23 cellular contexts compared by ENCODE assay signal in genomic region chr2:156483741-156484173, GRCh38. TPM values are rescaled to one million over a fixed set of nuclear protein-coding genes. Genes with fewer than 3 reads are reported as not detected.
A peak's percentile ranks its signal among the peaks of the same experiment; 100 is the strongest.
DNase-seq lines count a peak whose midpoint lies in the region; ATAC-seq, FAIRE-seq and TF ChIP-seq lines count a peak whose summit lies in the region.
"Had no signal": no experiment of that assay in that cellular context is flagged by ENCODE, and none has a peak within 500 bp of the region (broad histone marks: within the 10 kb centered on the region; RNA-seq: fewer than 3 reads in every experiment).

No MANE protein-coding gene starts in this region.

- H3K9me3 ChIP-seq in astrocyte (ENCODE audit: insufficient read depth, low read depth, low read length), result no peaks in the 10 kb centered on the region
- H3K9me3 ChIP-seq: gastroesophageal sphincter, uterus had no signal

- H3K4me3 ChIP-seq in astrocyte (ENCODE audit: insufficient read depth, low read depth, low read length) (no peak overlapping the region), fibroblast of villous mesenchyme (ENCODE audit: low read depth, low read length) (no peak overlapping the region)
- H3K4me3 ChIP-seq: gastroesophageal sphincter, lung, uterus had no signal

- no peak overlapping the region for H3K27ac ChIP-seq in astrocyte (ENCODE audit: low read depth, low read length)
- H3K27ac ChIP-seq: gastroesophageal sphincter, HL-60, uterus had no signal

- no peak overlapping the region for H3K9ac ChIP-seq in astrocyte (ENCODE audit: low read length)

- ATAC-seq in esophagus mucosa, result no peak
- ATAC-seq: activated naive CD4-positive, alpha-beta T cell treated with anti-CD3 and anti-CD28 coated beads, Interleukin-2, amount 50 U/mL, for 72 hours; gastroesophageal sphincter; natural killer cell had no signal

- H4K20me1 ChIP-seq in astrocyte (ENCODE audit: insufficient read depth, low read length), result no peaks in the 10 kb centered on the region

- H3K27me3 ChIP-seq in astrocyte (ENCODE audit: insufficient read depth, low read length), result no peaks in the 10 kb centered on the region
- H3K27me3 ChIP-seq: gastroesophageal sphincter, uterus had no signal

- peaks cover 18% of the 10 kb centered on the region for H3K4me1 Mint-ChIP-seq in activated naive CD8-positive, alpha-beta T cell (ENCODE audit: low read depth)
- H3K4me1 Mint-ChIP-seq in activated naive CD8-positive, alpha-beta T cell treated with anti-CD3 and anti-CD28 coated beads for 36 hours, result peaks cover 41% of the 10 kb centered on the region
- H3K4me1 Mint-ChIP-seq in astrocyte (ENCODE audit: low read depth, unreplicated experiment), result peaks cover 10% of the 10 kb centered on the region

- no peak overlapping the region for H3K4me2 ChIP-seq in astrocyte (ENCODE audit: low read length)

- H3K79me2 ChIP-seq in astrocyte (ENCODE audit: insufficient read depth, low read length), result peaks cover 12% of the 10 kb centered on the region

- peak overlapping the region; percentile 8 for H3K27ac Mint-ChIP-seq in activated naive CD8-positive, alpha-beta T cell
- no peak overlapping the region for H3K27ac Mint-ChIP-seq in activated naive CD8-positive, alpha-beta T cell treated with anti-CD3 and anti-CD28 coated beads for 36 hours
- no peak overlapping the region for H3K27ac Mint-ChIP-seq in astrocyte (ENCODE audit: unreplicated experiment)
- H3K27ac Mint-ChIP-seq: activated CD4-positive, alpha-beta T cell treated with anti-CD3 and anti-CD28 coated beads, Interleukin-2, amount 10 ng/mL, durations not matched to agents 7 days and 5 days; activated naive CD4-positive, alpha-beta T cell treated with anti-CD3 and anti-CD28 coated beads, Interleukin-2, amount 50 U/mL, for 72 hours had no signal

- DNase-seq in activated naive CD8-positive, alpha-beta T cell treated with anti-CD3 and anti-CD28 coated beads for 36 hours, result no peak
- DNase-seq in astrocyte (ENCODE audit: low read depth) (peak; percentile 26), fibroblast of villous mesenchyme (ENCODE audit: low read depth) (peak; percentile 34), NCI-H1092 treated with DMSO at 0.1 percent for 48 hours (lab: John Stamatoyannopoulos, UW) (no peak), hepatic stellate cell (ENCODE audit: low spot score) (no peak)
- DNase-seq in activated CD4-positive, alpha-beta T cell treated with anti-CD3 and anti-CD28 coated beads for 1 hour, result no peak
- DNase-seq: ACHN; activated CD4-positive, alpha-beta T cell treated with anti-CD3 and anti-CD28 coated beads, Interleukin-2, amount 10 ng/mL, durations not matched to agents 7 days and 5 days; activated T-cell treated with anti-CD3 and anti-CD28 coated beads, Interleukin-2, amount 50 U/mL, for 1 hour; CD8-positive, alpha-beta memory T cell; endodermal cell; natural killer cell; NCI-H1436; NCI-H226; NK-92 treated with Interleukin-12 subunit alpha and Interleukin-12 subunit beta, amount 100 ng/mL, for 24 hours; stimulated activated naive CD4-positive, alpha-beta T cell treated with Interleukin-2 at 50 U/mL for 16 hours; uterus had no signal

- H3K4me3 Mint-ChIP-seq in activated naive CD8-positive, alpha-beta T cell, result no peak overlapping the region
- no peak overlapping the region for H3K4me3 Mint-ChIP-seq in activated naive CD8-positive, alpha-beta T cell treated with anti-CD3 and anti-CD28 coated beads for 36 hours
- H3K4me3 Mint-ChIP-seq in astrocyte (ENCODE audit: unreplicated experiment), result no peak overlapping the region
- H3K4me3 Mint-ChIP-seq: activated CD4-positive, alpha-beta T cell treated with anti-CD3 and anti-CD28 coated beads, Interleukin-2, amount 10 ng/mL, durations not matched to agents 7 days and 5 days; CD8-positive, alpha-beta memory T cell; endodermal cell; natural killer cell had no signal

- peaks cover 4% of the 10 kb centered on the region for H3K36me3 Mint-ChIP-seq in activated naive CD8-positive, alpha-beta T cell
- peaks cover 27% of the 10 kb centered on the region for H3K36me3 Mint-ChIP-seq in activated naive CD8-positive, alpha-beta T cell treated with anti-CD3 and anti-CD28 coated beads for 36 hours
- no peaks in the 10 kb centered on the region for H3K36me3 Mint-ChIP-seq in astrocyte (ENCODE audit: low read depth, unreplicated experiment)
- H3K36me3 Mint-ChIP-seq: natural killer cell had no signal

- FAIRE-seq in astrocyte (lab: Jason Lieb, UNC), result no peak

- H2AFZ ChIP-seq in astrocyte (ENCODE audit: low read depth, low read length), result no peak overlapping the region

- H3K9me3 Mint-ChIP-seq in activated naive CD8-positive, alpha-beta T cell (ENCODE audit: low read depth), result no peaks in the 10 kb centered on the region
- H3K9me3 Mint-ChIP-seq in activated naive CD8-positive, alpha-beta T cell treated with anti-CD3 and anti-CD28 coated beads for 36 hours, result no peaks in the 10 kb centered on the region
- no peaks in the 10 kb centered on the region for H3K9me3 Mint-ChIP-seq in astrocyte (ENCODE audit: unreplicated experiment)
- H3K9me3 Mint-ChIP-seq: activated CD4-positive, alpha-beta T cell treated with anti-CD3 and anti-CD28 coated beads, Interleukin-2, amount 10 ng/mL, durations not matched to agents 7 days and 5 days; activated naive CD4-positive, alpha-beta T cell treated with anti-CD3 and anti-CD28 coated beads, Interleukin-2, amount 50 U/mL, for 72 hours; CD8-positive, alpha-beta memory T cell; endodermal cell; natural killer cell had no signal

- H3K36me3 ChIP-seq in astrocyte (ENCODE audit: insufficient read depth, low read length), result no peaks in the 10 kb centered on the region
- H3K36me3 ChIP-seq: gastroesophageal sphincter, uterus had no signal

- peaks cover 4% of the 10 kb centered on the region for H3K4me1 ChIP-seq in astrocyte (ENCODE audit: insufficient read depth, low read length)
- H3K4me1 ChIP-seq: gastroesophageal sphincter, uterus had no signal

- TF ChIP-seq CTCF in astrocyte (IDR thresholded peaks at IDR 0.05; ENCODE audit: insufficient read depth, low read depth, low read length), result no peak
- TF ChIP-seq CTCF in fibroblast of villous mesenchyme (IDR thresholded peaks at IDR 0.05; ENCODE audit: insufficient read depth, low read depth, low read length), result no peak

- H3K27me3 Mint-ChIP-seq in activated naive CD8-positive, alpha-beta T cell, result no peaks in the 10 kb centered on the region
- no peaks in the 10 kb centered on the region for H3K27me3 Mint-ChIP-seq in activated naive CD8-positive, alpha-beta T cell treated with anti-CD3 and anti-CD28 coated beads for 36 hours
- no peaks in the 10 kb centered on the region for H3K27me3 Mint-ChIP-seq in astrocyte (ENCODE audit: low read depth, unreplicated experiment)
- H3K27me3 Mint-ChIP-seq: activated CD4-positive, alpha-beta T cell treated with anti-CD3 and anti-CD28 coated beads, Interleukin-2, amount 10 ng/mL, durations not matched to agents 7 days and 5 days; CD8-positive, alpha-beta memory T cell had no signal

RNA-seq across cellular contexts. Expression of gene GPD2, which starts 47.6 kb away (rescaled TPM):
- 10 to 100 TPM; 41.2 to 46.2 TPM for total RNA-seq in activated naive CD8-positive, alpha-beta T cell treated with anti-CD3 and anti-CD28 coated beads for 36 hours
- total RNA-seq in astrocyte (27.5 and 29.0 TPM in 2 replicates), fibroblast of villous mesenchyme (44.5 and 63.9 TPM in 2 replicates), esophagus mucosa (56.1 TPM)

Comparison
In these comparisons a context has a peak if more than half of its experiments do, and no peak if none do; other contexts are left out.
1. DNase-seq: peak in astrocyte (single experiment) and fibroblast of villous mesenchyme (single experiment); none in activated naive CD8-positive, alpha-beta T cell treated with anti-CD3 and anti-CD28 coated beads for 36 hours (single experiment), NCI-H1092 treated with DMSO at 0.1 percent for 48 hours (single experiment), activated CD4-positive, alpha-beta T cell treated with anti-CD3 and anti-CD28 coated beads for 1 hour (single experiment) and hepatic stellate cell (single experiment).